In the genomic region with DNA sequence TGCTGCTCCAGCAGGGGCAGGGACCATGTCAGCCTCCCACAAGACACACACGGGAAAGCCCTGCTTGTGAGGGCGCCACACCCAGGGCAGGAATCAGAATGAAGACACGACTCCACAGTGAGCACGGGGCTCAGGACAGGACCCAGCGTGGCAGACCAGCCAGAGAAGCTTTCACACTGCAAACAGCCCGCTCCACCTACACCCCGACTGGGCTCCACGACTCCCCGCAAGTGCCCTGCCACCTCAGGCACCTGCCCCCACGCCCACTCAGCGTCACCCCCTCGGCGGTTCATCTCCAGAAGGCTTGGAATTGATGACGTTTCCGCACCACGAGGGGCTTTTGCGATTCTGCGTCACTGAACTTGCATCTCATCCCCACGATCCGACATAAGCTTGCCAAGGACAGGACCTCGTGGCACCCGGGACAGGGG, we compare ENCODE assay signal across 25 cellular contexts.
"Had no signal": no experiment of that assay in that cellular context is flagged by ENCODE, and none has a peak within 500 bp of the region (broad histone marks: within the 10 kb centered on the region; RNA-seq: fewer than 3 reads in every experiment).

No MANE protein-coding gene starts in this region.

- FAIRE-seq: colon, islet of Langerhans had no signal

- H3K27me3 ChIP-seq: breast epithelium, gastroesophageal sphincter, ovary, upper lobe of left lung had no signal

- H3K27ac ChIP-seq: breast epithelium, epithelial cell of prostate, gastroesophageal sphincter, ovary, prostate gland, upper lobe of left lung, WERI-Rb-1 had no signal

- DNase-seq: activated CD4-positive, alpha-beta T cell treated with anti-CD3 and anti-CD28 coated beads for 1 hour; activated CD4-positive, alpha-beta T cell treated with anti-CD3 and anti-CD28 coated beads, Interleukin-2, amount 50 U/mL, for 1 hour; activated CD8-positive, alpha-beta T cell treated with anti-CD3 and anti-CD28 coated beads, Interleukin-2, amount 10 ng/mL, durations not matched to agents 7 days and 5 days; activated naive CD4-positive, alpha-beta T cell treated with anti-CD3 and anti-CD28 coated beads for 36 hours; activated naive CD8-positive, alpha-beta T cell treated with anti-CD3 and anti-CD28 coated beads, Interleukin-2, amount 10 ng/mL, durations not matched to agents 7 days and 5 days; activated T-cell treated with anti-CD3 and anti-CD28 coated beads, Interleukin-2, amount 50 U/mL, for 4 hours; amniotic stem cell; hypothalamus; left colon; mucosa of descending colon; ovary; stimulated activated CD4-positive, alpha-beta T cell treated with anti-CD3 and anti-CD28 coated beads, Interleukin-4, amount 100 ng/mL, for 24 hours; stimulated activated naive CD8-positive, alpha-beta T cell treated with anti-CD3 and anti-CD28 coated beads, Interleukin-15, Interleukin-2, amounts not matched to agents 100 U/mL and 50 U/mL, for 24 hours; upper lobe of left lung; WERI-Rb-1 had no signal

- H3K9me3 Mint-ChIP-seq: activated naive CD4-positive, alpha-beta T cell treated with anti-CD3 and anti-CD28 coated beads for 36 hours; activated naive CD8-positive, alpha-beta T cell treated with anti-CD3 and anti-CD28 coated beads, Interleukin-2, amount 10 ng/mL, durations not matched to agents 7 days and 5 days; activated T-cell treated with anti-CD3 and anti-CD28 coated beads, Interleukin-2, amount 50 U/mL, for 4 hours; activated T-helper 2 cell treated with anti-CD3 and anti-CD28 coated beads, Interferon-gamma antibody, Interleukin-2, Interleukin-4, amounts not matched to agents 10 μg/mL and 5 μg/mL and 100 μg/mL, durations not matched to agents 14 hours and 24 hours and 36 hours; central memory CD8-positive, alpha-beta T cell; memory B cell; T-helper 2 cell treated with Interferon-gamma antibody and Interleukin-4, amounts not matched to agents 5 μg/mL and 100 μg/mL, for 36 hours had no signal

- H3K9me3 ChIP-seq: breast epithelium, gastroesophageal sphincter, mucosa of descending colon, ovary, prostate gland, upper lobe of left lung had no signal

- H3K4me3 ChIP-seq: gastroesophageal sphincter, mucosa of descending colon, ovary, prostate gland, upper lobe of left lung had no signal

- H3K36me3 Mint-ChIP-seq: activated naive CD8-positive, alpha-beta T cell treated with anti-CD3 and anti-CD28 coated beads, Interleukin-2, amount 10 ng/mL, durations not matched to agents 7 days and 5 days; memory B cell had no signal

- H3K4me1 ChIP-seq: breast epithelium, prostate gland, upper lobe of left lung had no signal

- H3K36me3 ChIP-seq: breast epithelium, gastroesophageal sphincter, ovary, prostate gland, upper lobe of left lung, WERI-Rb-1 had no signal

- H3K27ac Mint-ChIP-seq: activated CD8-positive, alpha-beta T cell treated with anti-CD3 and anti-CD28 coated beads, Interleukin-2, amount 10 ng/mL, durations not matched to agents 7 days and 5 days; activated naive CD4-positive, alpha-beta T cell treated with anti-CD3 and anti-CD28 coated beads for 36 hours; activated naive CD8-positive, alpha-beta T cell treated with anti-CD3 and anti-CD28 coated beads, Interleukin-2, amount 10 ng/mL, durations not matched to agents 7 days and 5 days; activated T-helper 2 cell treated with anti-CD3 and anti-CD28 coated beads, Interferon-gamma antibody, Interleukin-2, Interleukin-4, amounts not matched to agents 10 μg/mL and 5 μg/mL and 100 μg/mL, durations not matched to agents 14 hours and 24 hours and 36 hours; memory B cell; T-helper 2 cell treated with Interferon-gamma antibody and Interleukin-4, amounts not matched to agents 5 μg/mL and 100 μg/mL, for 36 hours had no signal

- ATAC-seq: activated CD8-positive, alpha-beta T cell treated with anti-CD3 and anti-CD28 coated beads, Interleukin-2, amount 10 ng/mL, durations not matched to agents 7 days and 5 days; activated T-cell treated with anti-CD3 and anti-CD28 coated beads, Interleukin-2, amount 50 U/mL, for 4 hours; gastroesophageal sphincter; left colon; mucosa of descending colon; stimulated activated naive CD8-positive, alpha-beta T cell treated with anti-CD3 and anti-CD28 coated beads, Interleukin-15, Interleukin-2, amounts not matched to agents 100 U/mL and 50 U/mL, for 24 hours had no signal

- H3K4me3 Mint-ChIP-seq: activated CD8-positive, alpha-beta T cell treated with anti-CD3 and anti-CD28 coated beads, Interleukin-2, amount 10 ng/mL, durations not matched to agents 7 days and 5 days; activated naive CD4-positive, alpha-beta T cell treated with anti-CD3 and anti-CD28 coated beads for 36 hours; activated naive CD8-positive, alpha-beta T cell treated with anti-CD3 and anti-CD28 coated beads, Interleukin-2, amount 10 ng/mL, durations not matched to agents 7 days and 5 days; activated T-cell treated with anti-CD3 and anti-CD28 coated beads, Interleukin-2, amount 50 U/mL, for 4 hours; central memory CD8-positive, alpha-beta T cell; memory B cell; T-helper 2 cell treated with Interferon-gamma antibody and Interleukin-4, amounts not matched to agents 5 μg/mL and 100 μg/mL, for 36 hours had no signal
